Comparison of ENCODE assay signal across 20 cellular contexts in the genomic region with DNA sequence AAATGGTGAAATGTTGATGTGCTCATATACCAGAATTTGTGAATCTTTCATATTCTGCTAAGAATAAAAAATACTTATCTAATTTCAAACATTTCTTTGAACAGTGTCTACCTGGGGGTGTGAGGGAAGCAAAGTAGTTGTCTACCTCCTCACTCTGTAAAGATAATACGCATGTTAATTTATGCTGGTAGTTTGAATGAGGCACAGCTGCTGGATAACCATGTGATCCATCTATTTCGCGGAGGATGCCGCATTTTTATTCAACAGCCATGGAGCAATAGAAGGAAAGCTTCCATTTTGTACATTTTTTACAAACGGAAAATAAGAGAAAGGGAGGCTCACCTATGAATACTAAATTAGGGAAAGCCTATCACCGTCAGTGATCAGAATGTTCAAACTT.
DNase-seq lines count a peak whose midpoint lies in the region; ATAC-seq lines count a peak whose summit lies in the region.
"Had no signal": no experiment of that assay in that cellular context is flagged by ENCODE, and none has a peak within 500 bp of the region (broad histone marks: within the 10 kb centered on the region; RNA-seq: fewer than 3 reads in every experiment).

No MANE protein-coding gene starts in this region.

- H3K27me3 Mint-ChIP-seq in activated T-cell treated with anti-CD3 and anti-CD28 coated beads, Interleukin-2, amount 50 U/mL, for 24 hours, result no peaks in the 10 kb centered on the region
- H3K27me3 Mint-ChIP-seq: B cell; CD4-positive, alpha-beta T cell had no signal

- H3K9me3 Mint-ChIP-seq in activated T-cell treated with anti-CD3 and anti-CD28 coated beads, Interleukin-2, amount 50 U/mL, for 24 hours, result no peaks in the 10 kb centered on the region

- no peaks in the 10 kb centered on the region for H3K4me1 Mint-ChIP-seq in activated T-cell treated with anti-CD3 and anti-CD28 coated beads, Interleukin-2, amount 50 U/mL, for 24 hours (ENCODE audit: low read depth)
- H3K4me1 Mint-ChIP-seq: B cell had no signal

- H3K27ac ChIP-seq in caudate nucleus (ENCODE audit: low read depth, low read length), result peak overlapping the region; percentile 53
- H3K27ac ChIP-seq: A549; BLaER1 treated with 17β-estradiol and CSF1 and Interleukin-3, amounts not matched to agents 10 nM and 100 nM; C4-2B had no signal

- H3K4me3 Mint-ChIP-seq in activated T-cell treated with anti-CD3 and anti-CD28 coated beads, Interleukin-2, amount 50 U/mL, for 24 hours, result no peak overlapping the region
- H3K4me3 Mint-ChIP-seq: B cell; CD4-positive, alpha-beta T cell; CD8-positive, alpha-beta T cell had no signal

- H3K27ac Mint-ChIP-seq in activated T-cell treated with anti-CD3 and anti-CD28 coated beads, Interleukin-2, amount 50 U/mL, for 24 hours, result no peak overlapping the region
- H3K27ac Mint-ChIP-seq: B cell; CD4-positive, alpha-beta T cell; CD8-positive, alpha-beta T cell had no signal

- H3K36me3 Mint-ChIP-seq in activated T-cell treated with anti-CD3 and anti-CD28 coated beads, Interleukin-2, amount 50 U/mL, for 24 hours (ENCODE audit: low read depth), result no peaks in the 10 kb centered on the region
- H3K36me3 Mint-ChIP-seq: CD8-positive, alpha-beta T cell had no signal

- peak; percentile 79 for DNase-seq in NCI-H146 (lab: John Stamatoyannopoulos, UW)
- DNase-seq in NCI-H69 (lab: John Stamatoyannopoulos, UW), result peak; percentile 49
- DNase-seq in caudate nucleus (lab: John Stamatoyannopoulos, UW), result peak in 24 of 61 donors; percentile 0 to 79 (median 17)
- DNase-seq in putamen (ENCODE audit: low spot score), result peak; percentile 51
- no peak for DNase-seq in activated T-cell treated with anti-CD3 and anti-CD28 coated beads, Interleukin-2, amount 50 U/mL, for 24 hours
- no peak for DNase-seq in A172 (ENCODE audit: low spot score)
- DNase-seq: 8988T; AML-193; Caco-2; Calu3; CD4-positive, alpha-beta T cell; CD8-positive, alpha-beta T cell; DMS79 treated with DMSO at 0.1 percent for 48 hours; GF-D8 had no signal

- ATAC-seq in HG03175 (IDR thresholded peaks at IDR 0.05; ENCODE audit: unreplicated experiment), result no peak
- no peak for ATAC-seq in HG03280 (IDR thresholded peaks at IDR 0.05; ENCODE audit: unreplicated experiment)
- ATAC-seq: A549; CD8-positive, alpha-beta T cell had no signal

Comparison
In these comparisons a context has a peak if more than half of its experiments do, and no peak if none do; other contexts are left out.
1. DNase-seq: peak in NCI-H146 (single experiment), NCI-H69 (single experiment) and putamen (single experiment); none in activated T-cell treated with anti-CD3 and anti-CD28 coated beads, Interleukin-2, amount 50 U/mL, for 24 hours (single experiment) and A172 (single experiment).